In the genomic region with DNA sequence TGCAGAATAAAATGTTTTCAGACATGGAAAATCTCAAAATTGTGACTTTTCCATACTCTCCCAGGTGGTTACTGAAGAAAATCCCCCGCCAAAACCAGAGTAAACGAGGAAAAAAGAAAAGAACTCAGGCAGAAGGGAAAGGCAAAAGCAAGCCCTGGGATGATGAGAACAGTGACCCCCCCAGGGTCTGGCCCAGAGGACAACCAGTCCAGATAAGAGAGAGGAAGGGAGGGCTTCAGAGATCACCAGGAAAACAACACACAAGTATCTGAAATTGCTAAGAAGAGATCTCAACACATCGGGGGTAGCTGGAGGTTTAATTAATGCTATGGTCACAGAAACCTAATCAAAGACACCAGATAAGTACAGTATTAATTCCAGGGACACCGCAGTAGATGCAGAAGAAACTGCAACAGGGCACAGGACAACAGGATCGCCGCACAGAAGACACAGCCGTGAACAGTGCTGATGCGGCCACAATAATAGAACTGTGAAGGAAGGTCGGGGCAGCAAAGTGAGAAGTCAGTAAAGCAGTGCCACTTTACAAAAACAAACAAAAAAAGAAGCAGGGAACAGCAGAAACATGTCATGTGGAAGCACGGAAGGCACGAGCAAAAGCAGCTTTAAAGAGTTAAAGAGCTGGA, we compare ENCODE assay signal across 22 cellular contexts. TPM values are rescaled to one million over a fixed set of nuclear protein-coding genes. Genes with fewer than 3 reads are reported as not detected.
DNase-seq lines count a peak whose midpoint lies in the region; ATAC-seq, FAIRE-seq and TF ChIP-seq lines count a peak whose summit lies in the region.
"Had no signal": no experiment of that assay in that cellular context is flagged by ENCODE, and none has a peak within 500 bp of the region (broad histone marks: within the 10 kb centered on the region; RNA-seq: fewer than 3 reads in every experiment).

No MANE protein-coding gene starts in this region.

- ATAC-seq in stimulated activated naive CD8-positive, alpha-beta T cell treated with anti-CD3 and anti-CD28 coated beads, Interleukin-15, amount 100 ng/mL, for 72 hours = no peak
- ATAC-seq in stimulated activated naive CD8-positive, alpha-beta T cell treated with anti-CD3 and anti-CD28 coated beads, Interleukin-15, Interleukin-2, amounts not matched to agents 100 U/mL and 50 U/mL, for 24 hours = no peak
- ATAC-seq: effector memory CD8-positive, alpha-beta T cell had no signal

- no peak overlapping the region for H3K4me3 Mint-ChIP-seq in stimulated activated naive CD8-positive, alpha-beta T cell treated with anti-CD3 and anti-CD28 coated beads, Interleukin-15, amount 100 ng/mL, for 72 hours
- no peak overlapping the region for H3K4me3 Mint-ChIP-seq in endodermal cell
- H3K4me3 Mint-ChIP-seq: activated naive CD8-positive, alpha-beta T cell treated with anti-CD3 and anti-CD28 coated beads, Interleukin-2, amount 10 ng/mL, durations not matched to agents 7 days and 5 days; activated T-helper 1 cell treated with anti-CD3 and anti-CD28 coated beads, Interleukin-12 subunit alpha, Interleukin-12 subunit beta, Interleukin-2, Interleukin-4 antibody, amounts not matched to agents 30 ng/mL and 10 ng/mL and 1 ng/mL, durations not matched to agents 14 hours and 24 hours and 36 hours; CD14-positive monocyte; memory B cell; naive B cell had no signal

- H3K4me1 ChIP-seq in endodermal cell (ENCODE audit: control insufficient read depth, insufficient read depth, low read length) (no peaks in the 10 kb centered on the region), mesodermal cell (ENCODE audit: control insufficient read depth, insufficient read depth, low read length, poor library complexity, severe bottlenecking) (no peaks in the 10 kb centered on the region), testis (peaks cover 25% of the 10 kb centered on the region)
- H3K4me1 ChIP-seq: Peyer's patch had no signal

- TF ChIP-seq CTCF in endodermal cell (conservative IDR thresholded peaks at IDR 0.05) = no peak
- TF ChIP-seq CTCF in testis (IDR thresholded peaks at IDR 0.05) = no peak

- FAIRE-seq in GM19239 (lab: Jason Lieb, UNC) = no peak
- FAIRE-seq: colon, H1 had no signal

- no peak for DNase-seq in stimulated activated naive CD8-positive, alpha-beta T cell treated with anti-CD3 and anti-CD28 coated beads, Interleukin-15, amount 100 ng/mL, for 72 hours
- DNase-seq in stimulated activated naive CD8-positive, alpha-beta T cell treated with anti-CD3 and anti-CD28 coated beads, Interleukin-15, Interleukin-2, amounts not matched to agents 100 U/mL and 50 U/mL, for 24 hours = no peak
- DNase-seq in endodermal cell (no peak), testis (no peak), occipital lobe (lab: John Stamatoyannopoulos, UW) (no peak), NCI-H1694 (lab: John Stamatoyannopoulos, UW) (no peak), GM19239 (ENCODE audit: insufficient read length, low spot score) (no peak)
- DNase-seq: activated CD8-positive, alpha-beta memory T cell treated with anti-CD3 and anti-CD28 coated beads for 24 hours; activated naive CD8-positive, alpha-beta T cell treated with anti-CD3 and anti-CD28 coated beads, Interleukin-2, amount 10 ng/mL, durations not matched to agents 7 days and 5 days; effector memory CD8-positive, alpha-beta T cell; MM.1S; naive B cell; NCI-H1417 treated with DMSO at 0.1 percent for 48 hours; NCI-H510A treated with DMSO at 0.1 percent for 48 hours; T1000 had no signal

- H3K9me3 ChIP-seq in endodermal cell (ENCODE audit: control insufficient read depth, low read length) (no peaks in the 10 kb centered on the region), mesodermal cell (ENCODE audit: control insufficient read depth, low read length) (no peaks in the 10 kb centered on the region), testis (no peaks in the 10 kb centered on the region)
- H3K9me3 ChIP-seq: Peyer's patch had no signal

- H3K4me3 ChIP-seq in endodermal cell (ENCODE audit: low read length) (no peak overlapping the region), mesodermal cell (ENCODE audit: extremely low read depth, insufficient read depth, low read length, poor library complexity, severe bottlenecking) (no peak overlapping the region), testis (no peak overlapping the region)
- H3K4me3 ChIP-seq: Peyer's patch had no signal

- WGBS in endodermal cell (ENCODE audit: insufficient coverage in 1 of 2, insufficient read length in 1 of 2), 2 experiments = 92 to 97% methylated on average over 10 to 11 of the region's 11 CpGs
- WGBS in mesodermal cell (ENCODE audit: insufficient coverage in 2 of 2), 2 experiments = 88 to 93% methylated on average over 5 to 9 of the region's 11 CpGs
- 44 to 52% methylated on average over 11 of the region's 11 CpGs for WGBS in testis, 2 donors

- H3K36me3 Mint-ChIP-seq in endodermal cell (ENCODE audit: low read depth) = peaks cover 73% of the 10 kb centered on the region

- H3K27ac ChIP-seq in endodermal cell (ENCODE audit: low read depth, low read length) = peak overlapping the region; percentile 25
- peak overlapping the region; percentile 7 for H3K27ac ChIP-seq in mesodermal cell (ENCODE audit: low read depth, low read length, severe bottlenecking)
- H3K27ac ChIP-seq in testis = no peak overlapping the region
- H3K27ac ChIP-seq: Peyer's patch had no signal

- no peaks in the 10 kb centered on the region for H3K9me3 Mint-ChIP-seq in stimulated activated naive CD8-positive, alpha-beta T cell treated with anti-CD3 and anti-CD28 coated beads, Interleukin-15, amount 100 ng/mL, for 72 hours
- no peaks in the 10 kb centered on the region for H3K9me3 Mint-ChIP-seq in endodermal cell
- H3K9me3 Mint-ChIP-seq: activated naive CD8-positive, alpha-beta T cell treated with anti-CD3 and anti-CD28 coated beads, Interleukin-2, amount 10 ng/mL, durations not matched to agents 7 days and 5 days; activated T-helper 1 cell treated with anti-CD3 and anti-CD28 coated beads, Interleukin-12 subunit alpha, Interleukin-12 subunit beta, Interleukin-2, Interleukin-4 antibody, amounts not matched to agents 30 ng/mL and 10 ng/mL and 1 ng/mL, durations not matched to agents 14 hours and 24 hours and 36 hours; effector memory CD8-positive, alpha-beta T cell; memory B cell; naive B cell had no signal

- H3K4me1 Mint-ChIP-seq in stimulated activated naive CD8-positive, alpha-beta T cell treated with anti-CD3 and anti-CD28 coated beads, Interleukin-15, amount 100 ng/mL, for 72 hours = peaks cover 49% of the 10 kb centered on the region
- peaks cover 21% of the 10 kb centered on the region for H3K4me1 Mint-ChIP-seq in endodermal cell
- H3K4me1 Mint-ChIP-seq: CD14-positive monocyte had no signal

- H3K36me3 ChIP-seq in endodermal cell (ENCODE audit: control insufficient read depth, insufficient read depth, low read length) (peaks cover 81% of the 10 kb centered on the region), mesodermal cell (ENCODE audit: control insufficient read depth, insufficient read depth, low read length) (peaks cover 86% of the 10 kb centered on the region), testis (ENCODE audit: low read depth, missing control alignments) (no peaks in the 10 kb centered on the region)

- TF ChIP-seq POLR2A in testis (IDR thresholded peaks at IDR 0.05) = no peak

- H3K27me3 ChIP-seq in endodermal cell (ENCODE audit: control insufficient read depth, insufficient read depth, low read length, poor library complexity, severe bottlenecking) (no peaks in the 10 kb centered on the region), testis (no peaks in the 10 kb centered on the region)
- H3K27me3 ChIP-seq: Peyer's patch had no signal

- no peaks in the 10 kb centered on the region for H3K27me3 Mint-ChIP-seq in stimulated activated naive CD8-positive, alpha-beta T cell treated with anti-CD3 and anti-CD28 coated beads, Interleukin-15, amount 100 ng/mL, for 72 hours
- no peaks in the 10 kb centered on the region for H3K27me3 Mint-ChIP-seq in endodermal cell (ENCODE audit: insufficient read depth)
- H3K27me3 Mint-ChIP-seq: activated naive CD8-positive, alpha-beta T cell treated with anti-CD3 and anti-CD28 coated beads, Interleukin-2, amount 10 ng/mL, durations not matched to agents 7 days and 5 days; effector memory CD8-positive, alpha-beta T cell; memory B cell; naive B cell had no signal

- intact Hi-C loops in testis (cut with DNase I; ENCODE audit: low total_unique reads) = no loop called here

- no peak overlapping the region for H3K9ac ChIP-seq in endodermal cell (ENCODE audit: extremely low read depth, low read length, poor library complexity, severe bottlenecking)

- H3K27ac Mint-ChIP-seq in stimulated activated naive CD8-positive, alpha-beta T cell treated with anti-CD3 and anti-CD28 coated beads, Interleukin-15, amount 100 ng/mL, for 72 hours = peak overlapping the region; percentile 0 to 3
- H3K27ac Mint-ChIP-seq in endodermal cell = peak overlapping the region; percentile 20
- H3K27ac Mint-ChIP-seq: activated naive CD8-positive, alpha-beta T cell treated with anti-CD3 and anti-CD28 coated beads, Interleukin-2, amount 10 ng/mL, durations not matched to agents 7 days and 5 days; activated T-helper 1 cell treated with anti-CD3 and anti-CD28 coated beads, Interleukin-12 subunit alpha, Interleukin-12 subunit beta, Interleukin-2, Interleukin-4 antibody, amounts not matched to agents 30 ng/mL and 10 ng/mL and 1 ng/mL, durations not matched to agents 14 hours and 24 hours and 36 hours; memory B cell had no signal

RNA-seq across cellular contexts. Expression of gene FAM168B, which starts 28.5 kb away (rescaled TPM):
- 10 to 100 TPM; 77.5 to 77.6 TPM for total RNA-seq in endodermal cell
- polyA plus RNA-seq in endodermal cell (2013, experiment 1 of 2) = 115 TPM
- polyA plus RNA-seq in endodermal cell (2013, experiment 2 of 2) = 105 TPM
- polyA plus RNA-seq in mesodermal cell (2013, experiment 1 of 2) = 77.8 TPM
- 66.0 TPM for polyA plus RNA-seq in mesodermal cell (2013, experiment 2 of 2)
- 100 to 1,000 TPM; 120 to 165 TPM for total RNA-seq in testis
- polyA plus RNA-seq in testis (ENCODE audit: insufficient read depth, low read depth, low replicate concordance) = 76.3 TPM
- 152 TPM for total RNA-seq in occipital lobe

RNA-seq across cellular contexts. Expression of gene PLEKHB2, which starts 40.4 kb away (rescaled TPM):
- total RNA-seq in endodermal cell (10 to 100 TPM; 66.7 to 68.6 TPM), testis (100 to 1,000 TPM; 109 to 126 TPM), occipital lobe (100 TPM)
- 60.2 TPM for polyA plus RNA-seq in endodermal cell (2013, experiment 1 of 2)
- 62.9 TPM for polyA plus RNA-seq in endodermal cell (2013, experiment 2 of 2)
- 64.8 TPM for polyA plus RNA-seq in mesodermal cell (2013, experiment 1 of 2)
- polyA plus RNA-seq in mesodermal cell (2013, experiment 2 of 2) = 55.2 TPM
- 86.5 TPM for polyA plus RNA-seq in testis (ENCODE audit: insufficient read depth, low read depth, low replicate concordance)

Comparison
In these comparisons a context has a peak if more than half of its experiments do, and no peak if none do; other contexts are left out.
1. H3K27ac ChIP-seq: peak in endodermal cell (single experiment) and mesodermal cell (single experiment); none in testis (0 of 2).